In genomic region chr10:133261726-133262325, GRCh38 we compare ENCODE assay signal across 8 cellular contexts. TPM values are rescaled to one million over a fixed set of nuclear protein-coding genes. Genes with fewer than 3 reads are reported as not detected.
DNase-seq lines count a peak whose midpoint lies in the region; ATAC-seq and TF ChIP-seq lines count a peak whose summit lies in the region.

No MANE protein-coding gene starts in this region.

- no peaks in the 10 kb centered on the region for H3K9me3 ChIP-seq in ES-I3 (ENCODE audit: control insufficient read depth, insufficient read depth, low read length)
- H3K9me3 ChIP-seq in heart left ventricle, result no peaks in the 10 kb centered on the region

- CTCF ChIA-PET in T-cell (lab: Charles Lee), result no interaction called here

- H3K36me3 Mint-ChIP-seq in T-cell, result no peaks in the 10 kb centered on the region
- peaks cover 5% of the 10 kb centered on the region for H3K36me3 Mint-ChIP-seq in activated naive CD8-positive, alpha-beta T cell treated with anti-CD3 and anti-CD28 coated beads, Interleukin-2, amount 50 U/mL, for 24 hours (ENCODE audit: low read depth)

- peaks cover 71 to 81% (median 73%) of the 10 kb centered on the region in 3 donors for H3K4me1 Mint-ChIP-seq in T-cell
- H3K4me1 Mint-ChIP-seq in activated naive CD8-positive, alpha-beta T cell treated with anti-CD3 and anti-CD28 coated beads, Interleukin-2, amount 50 U/mL, for 24 hours, result peaks cover 69% of the 10 kb centered on the region

- H3K27me3 Mint-ChIP-seq in T-cell, result no peaks in the 10 kb centered on the region
- peaks cover 3% of the 10 kb centered on the region for H3K27me3 Mint-ChIP-seq in activated naive CD8-positive, alpha-beta T cell treated with anti-CD3 and anti-CD28 coated beads, Interleukin-2, amount 50 U/mL, for 24 hours

- peak; percentile 44 for ATAC-seq in GM21717 (IDR thresholded peaks at IDR 0.05; ENCODE audit: unreplicated experiment)
- peak; percentile 35 to 53 (median 44) for ATAC-seq in T-cell (replicated peaks in 1 of 4)
- ATAC-seq in activated naive CD8-positive, alpha-beta T cell treated with anti-CD3 and anti-CD28 coated beads, Interleukin-2, amount 50 U/mL, for 24 hours, result peak; percentile 30
- ATAC-seq in heart left ventricle, result peak; percentile 62 to 88 (median 76)

- H3K4me3 ChIP-seq in heart left ventricle, result peak overlapping the region; percentile 49 to 85 (median 77)

- TF ChIP-seq POLR2A in heart left ventricle (IDR thresholded peaks at IDR 0.05), result peak in 1 of 2 donors; percentile 67

- intact Hi-C loops in heart left ventricle (cut with DNase I), result loop anchor here in 2 of 10 donors (2.0 to 5.0 kb wide), 2 partner anchors 45 to 47 kb away; partner anchors contain the start of genes TUBGCP2 (in 2 of the 2) and ZNF511 (in 2 of the 2)
- intact Hi-C loops in posterior cingulate gyrus (cut with DNase I), result no loop called here

- peak overlapping the region; percentile 40; the same call in 1 of the 2 replicates for H3K9ac ChIP-seq in ES-I3 (ENCODE audit: low read depth, low read length)

- POLR2A ChIA-PET in T-cell (lab: Charles Lee), result interaction anchor here in 1 of 2 donors (1.1 kb wide), 1 partner anchor 46 kb away, joined by 4 read pairs; no protein-coding TSS in a partner anchor

- peak overlapping the region; percentile 77 to 96 (median 89) for H3K27ac ChIP-seq in heart left ventricle

- H3K27me3 ChIP-seq in heart left ventricle, result no peaks in the 10 kb centered on the region

- peak overlapping the region; percentile 68 to 78 for H3K27ac Mint-ChIP-seq in T-cell
- peak overlapping the region; percentile 81 for H3K27ac Mint-ChIP-seq in activated naive CD8-positive, alpha-beta T cell treated with anti-CD3 and anti-CD28 coated beads, Interleukin-2, amount 50 U/mL, for 24 hours

- TF ChIP-seq CTCF in heart left ventricle (IDR thresholded peaks at IDR 0.05), result no peak

- H3K4me1 ChIP-seq in ES-I3 (ENCODE audit: insufficient read depth, low read length) (peaks cover 14% of the 10 kb centered on the region; the same call in 1 of the 2 replicates), heart left ventricle (peaks cover 5 to 69% (median 37%) of the 10 kb centered on the region in 12 donors)

- WGBS in heart left ventricle, 4 donors, result 0 to 2% (median 1%) methylated on average over 9 to 79 of the region's 79 CpGs

- DNase-seq in KG1 (lab: John Stamatoyannopoulos, UW), result peak; percentile 10
- peak; percentile 64 to 86 (median 76) for DNase-seq in T-cell
- DNase-seq in activated naive CD8-positive, alpha-beta T cell treated with anti-CD3 and anti-CD28 coated beads, Interleukin-2, amount 50 U/mL, for 24 hours, result peak; percentile 89
- peak; percentile 88 to 95 (median 91) for DNase-seq in heart left ventricle
- DNase-seq in posterior cingulate gyrus, result peak; percentile 73 to 98 (median 85)
- peak; percentile 92 for DNase-seq in ureter (ENCODE audit: low spot score)

- no peaks in the 10 kb centered on the region; the same call in 1 of the 2 replicates for H3K36me3 ChIP-seq in ES-I3 (ENCODE audit: insufficient read depth, low read length)
- H3K36me3 ChIP-seq in heart left ventricle, result no peaks in the 10 kb centered on the region

- no peaks in the 10 kb centered on the region for H3K9me3 Mint-ChIP-seq in T-cell
- H3K9me3 Mint-ChIP-seq in activated naive CD8-positive, alpha-beta T cell treated with anti-CD3 and anti-CD28 coated beads, Interleukin-2, amount 50 U/mL, for 24 hours, result no peaks in the 10 kb centered on the region

- peak overlapping the region; percentile 63 to 77 (median 75) for H3K4me3 Mint-ChIP-seq in T-cell
- peak overlapping the region; percentile 76 for H3K4me3 Mint-ChIP-seq in activated naive CD8-positive, alpha-beta T cell treated with anti-CD3 and anti-CD28 coated beads, Interleukin-2, amount 50 U/mL, for 24 hours

RNA-seq across cellular contexts. Expression of gene ADAM8, which starts 14.8 kb away (rescaled TPM):
- total RNA-seq in T-cell, result 100 to 1,000 TPM in 3 of 5 donors, 10 to 100 TPM in 2; 80.5 to 142 (median 107) TPM
- 10 to 100 TPM in 1 of 9 donors, 1 to 10 TPM in 8; 1.2 to 10.3 (median 2.6) TPM for total RNA-seq in heart left ventricle
- 1 to 10 TPM in 1 of 2 donors, under 1 TPM in 1; 0.50 to 1.2 TPM for polyA plus RNA-seq in heart left ventricle
- total RNA-seq in ureter, result 35.3 TPM

RNA-seq across cellular contexts. Expression of gene VENTX, which starts 24.2 kb away (rescaled TPM):
- under 1 TPM in 3 of 5 donors, not detected in 2; 0.12 to 0.13 (median 0.12) TPM for total RNA-seq in T-cell
- total RNA-seq in heart left ventricle, result 1 to 10 TPM in 1 of 9 donors, under 1 TPM in 8; 0.29 to 2.3 (median 0.56) TPM
- polyA plus RNA-seq in heart left ventricle, result under 1 TPM; 0.58 to 0.99 TPM
- 0.81 TPM for total RNA-seq in ureter

RNA-seq across cellular contexts. Expression of gene UTF1, which starts 31.8 kb away (rescaled TPM):
- total RNA-seq in T-cell (under 1 TPM in 1 of 5 donors, not detected in 4; 0.23 TPM), heart left ventricle (not detected), ureter (not detected)
- polyA plus RNA-seq in heart left ventricle, result not detected

RNA-seq across cellular contexts. Expression of gene TUBGCP2, which starts 46.8 kb away (rescaled TPM):
- total RNA-seq in T-cell (10 to 100 TPM; 64.5 to 80.8 (median 72.7) TPM), heart left ventricle (10 to 100 TPM; 33.5 to 49.5 (median 40.1) TPM), ureter (51.9 TPM)
- 10 to 100 TPM; 34.5 to 36.0 TPM for polyA plus RNA-seq in heart left ventricle

RNA-seq across cellular contexts. Expression of gene ZNF511, which starts 46.9 kb away (rescaled TPM):
- 10 to 100 TPM; 35.2 to 44.7 (median 36.8) TPM for total RNA-seq in T-cell
- 10 to 100 TPM; 34.5 to 53.3 (median 40.5) TPM for total RNA-seq in heart left ventricle
- polyA plus RNA-seq in heart left ventricle, result 10 to 100 TPM; 44.5 to 80.4 TPM
- 37.4 TPM for total RNA-seq in ureter

Comparison
In these comparisons a context has a peak if more than half of its experiments do, and no peak if none do; other contexts are left out.
1. Peak in every context shown above with its lines: DNase-seq, ATAC-seq, H3K4me3 ChIP-seq and H3K27ac ChIP-seq.
2. DNase-seq: peak in every context shown above with its lines; median percentile 92 in ureter; 91 in heart left ventricle; 89 in activated naive CD8-positive, alpha-beta T cell treated with anti-CD3 and anti-CD28 coated beads, Interleukin-2, amount 50 U/mL, for 24 hours; 85 in posterior cingulate gyrus; 76 in T-cell; 10 in KG1.